In the genomic region with DNA sequence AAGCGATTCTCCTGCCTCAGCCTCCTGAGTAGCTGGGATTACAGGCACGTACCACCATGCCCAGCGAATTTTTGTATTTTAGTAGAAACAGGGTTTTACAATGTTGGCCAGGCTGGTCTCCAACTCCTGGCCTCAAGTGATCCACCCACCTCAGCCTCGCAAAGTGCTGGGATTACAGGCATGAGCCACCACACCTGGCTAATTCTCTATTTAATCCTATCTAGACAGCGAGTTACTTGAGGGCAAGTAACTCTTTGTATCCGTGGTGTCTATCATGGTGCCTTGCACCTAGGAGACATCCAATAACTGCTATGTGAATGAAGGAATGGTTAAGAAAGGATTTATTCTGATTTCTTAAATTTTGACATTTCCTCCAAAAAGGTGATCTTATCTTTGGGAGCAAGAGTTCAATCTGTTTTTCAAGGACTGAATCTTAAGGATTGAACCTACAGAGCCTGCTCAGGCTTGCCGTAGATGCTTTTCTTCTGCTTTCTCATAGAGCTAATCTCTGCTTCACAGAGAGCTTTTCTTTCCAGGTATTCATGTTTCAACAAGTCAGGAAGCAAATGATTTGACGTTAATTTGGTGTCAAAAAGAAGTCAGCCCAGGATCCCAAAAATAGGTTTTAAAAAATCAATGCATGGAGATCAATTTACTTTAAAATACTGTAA, we compare ENCODE assay signal across 25 cellular contexts.
DNase-seq lines count a peak whose midpoint lies in the region; ATAC-seq and TF ChIP-seq lines count a peak whose summit lies in the region.
"Had no signal": no experiment of that assay in that cellular context is flagged by ENCODE, and none has a peak within 500 bp of the region (broad histone marks: within the 10 kb centered on the region; RNA-seq: fewer than 3 reads in every experiment).

No MANE protein-coding gene starts in this region.

- WGBS in mammary epithelial cell (ENCODE audit: low coverage, missing lambda C conversion rate) = 13% methylated on average over 8 of the region's 8 CpGs
- 46 to 67% methylated on average over 8 of the region's 8 CpGs for WGBS in esophagus squamous epithelium, 2 donors
- WGBS in heart left ventricle, 4 donors = 90 to 96% (median 93%) methylated on average over 8 of the region's 8 CpGs
- 91 to 93% methylated on average over 8 of the region's 8 CpGs for WGBS in heart right ventricle, 2 donors

- peaks cover 29% of the 10 kb centered on the region for H3K4me1 ChIP-seq in mammary epithelial cell (ENCODE audit: insufficient read depth, low read length)
- H3K4me1 ChIP-seq in esophagus squamous epithelium = peaks cover 3 to 47% (median 6%) of the 10 kb centered on the region in 3 donors
- no peaks in the 10 kb centered on the region for H3K4me1 ChIP-seq in heart left ventricle
- no peaks in the 10 kb centered on the region for H3K4me1 ChIP-seq in heart right ventricle

- H3K9me3 Mint-ChIP-seq in type B pancreatic cell = no peaks in the 10 kb centered on the region

- no TSS peak for BruUV-seq in mammary epithelial cell (replicated peaks; lab: Mats Ljungman, UMichigan)

- H3K27ac ChIP-seq in RWPE1 (peak overlapping the region; percentile 86), mammary epithelial cell (ENCODE audit: insufficient read depth, low read depth, low read length) (peak overlapping the region; percentile 51), esophagus squamous epithelium (peak overlapping the region; percentile 45 to 81 (median 79)), heart left ventricle (no peak overlapping the region), heart right ventricle (no peak overlapping the region)
- H3K27ac ChIP-seq: A549; BLaER1 treated with 17β-estradiol and CSF1 and Interleukin-3, amounts not matched to agents 10 nM and 100 nM; GM23248; SK-N-MC had no signal

- peak overlapping the region; percentile 72 for H3K4me2 ChIP-seq in mammary epithelial cell (ENCODE audit: insufficient read depth, low read depth, low read length)
- H3K4me2 ChIP-seq: A549; BLaER1 treated with 17β-estradiol and CSF1 and Interleukin-3, amounts not matched to agents 10 nM and 100 nM had no signal

- TF ChIP-seq POLR2A in esophagus squamous epithelium (IDR thresholded peaks at IDR 0.05) (no peak), heart left ventricle (IDR thresholded peaks at IDR 0.05) (no peak)

- dilution Hi-C loops in mammary epithelial cell (cut with HindIII; ENCODE audit: low sequenced_read_pairs) = no loop called here

- H3K79me2 ChIP-seq in mammary epithelial cell (ENCODE audit: insufficient read depth, low read length) = no peaks in the 10 kb centered on the region

- CTCF ChIA-PET in RWPE1 (lab: Yijun Ruan, JAX) = no interaction called here
- CTCF ChIA-PET in mammary epithelial cell (lab: Charles Lee; ENCODE audit: low non-redundant PET) = interaction anchor here (0.5 to 0.7 kb wide), 2 partner anchors 163 to 472 kb away, joined by 3 to 6 read pairs; no protein-coding TSS in a partner anchor

- no peaks in the 10 kb centered on the region for H3K36me3 ChIP-seq in mammary epithelial cell (ENCODE audit: insufficient read depth, low read length)
- H3K36me3 ChIP-seq in esophagus squamous epithelium = no peaks in the 10 kb centered on the region
- no peaks in the 10 kb centered on the region for H3K36me3 ChIP-seq in heart left ventricle
- no peaks in the 10 kb centered on the region for H3K36me3 ChIP-seq in heart right ventricle
- H3K36me3 ChIP-seq: BLaER1 treated with 17β-estradiol and CSF1 and Interleukin-3, amounts not matched to agents 10 nM and 100 nM had no signal

- in situ Hi-C loops in mammary epithelial cell (cut with MboI; ENCODE audit: low sequenced_read_pairs in 2 of 2) (loop anchor here in 1 of 2 donors (25.0 kb wide), 1 partner anchor 276 kb away; no protein-coding TSS in a partner anchor), G401 (cut with HindIII; ENCODE audit: low sequenced_read_pairs) (no loop called here)

- DNase-seq in RWPE1 (ENCODE audit: low spot score) = peak; percentile 37
- DNase-seq in mammary epithelial cell = peak; percentile 81
- no peak for DNase-seq in esophagus squamous epithelium (lab: John Stamatoyannopoulos, UW)
- DNase-seq in type B pancreatic cell (ENCODE audit: extremely low spot score, unreplicated experiment) = no peak
- no peak for DNase-seq in heart left ventricle
- no peak for DNase-seq in G401 (ENCODE audit: low spot score)
- DNase-seq in heart right ventricle = no peak
- DNase-seq: AML-193; CD4-positive, alpha-beta memory T cell; COR-L47; DMS53; GM23248; H9; KG1; NCI-H1092; NCI-H1417 treated with DMSO at 0.1 percent for 48 hours; NCI-H1694 treated with DMSO at 0.1 percent for 48 hours; NCI-H446; NCI-H524 treated with DMSO at 0.1 percent for 48 hours; NCI-H774; RPMI8226; SIG-M5 had no signal

- H3K9me3 ChIP-seq in mammary epithelial cell (replicated peaks; ENCODE audit: insufficient read depth, low read length) = no peaks in the 10 kb centered on the region
- peaks cover 0 to 15% (median 10%) of the 10 kb centered on the region in 3 donors for H3K9me3 ChIP-seq in esophagus squamous epithelium
- peaks cover 0 to 24% (median 14%) of the 10 kb centered on the region in 12 donors for H3K9me3 ChIP-seq in heart left ventricle
- H3K9me3 ChIP-seq in heart right ventricle = peaks cover 0 to 29% (median 14%) of the 10 kb centered on the region in 11 donors

- ATAC-seq in heart left ventricle (no peak), heart right ventricle (no peak)
- ATAC-seq: A549 had no signal

- H3K27me3 Mint-ChIP-seq in type B pancreatic cell = no peaks in the 10 kb centered on the region

- H4K20me1 ChIP-seq in mammary epithelial cell (ENCODE audit: insufficient read depth, low read length) = no peaks in the 10 kb centered on the region
- H4K20me1 ChIP-seq: BLaER1 treated with 17β-estradiol and CSF1 and Interleukin-3, amounts not matched to agents 10 nM and 100 nM had no signal

- intact Hi-C loops in mammary epithelial cell (cut with micrococcal nuclease) = loop anchor here (1.0 kb wide), 1 partner anchor 265 kb away; no protein-coding TSS in a partner anchor
- intact Hi-C loops in esophagus squamous epithelium (cut with DNase I) = loop anchor here (10.0 kb wide), 1 partner anchor 324 kb away; no protein-coding TSS in a partner anchor
- intact Hi-C loops in heart left ventricle (cut with DNase I) = no loop called here
- intact Hi-C loops in heart right ventricle (cut with DNase I) = no loop called here

- H3K36me3 Mint-ChIP-seq in type B pancreatic cell = peaks cover 5% of the 10 kb centered on the region

- H3K4me3 Mint-ChIP-seq in type B pancreatic cell = peak overlapping the region; percentile 1
- H3K4me3 Mint-ChIP-seq: CD4-positive, alpha-beta memory T cell; H9 had no signal

- H3K4me3 ChIP-seq in mammary epithelial cell (replicated peaks in 1 of 3; ENCODE audit: insufficient read depth in 1 of 3, low read depth in 2 of 3, low read length in 3 of 3) = no peak overlapping the region
- no peak overlapping the region for H3K4me3 ChIP-seq in esophagus squamous epithelium
- H3K4me3 ChIP-seq in heart left ventricle = no peak overlapping the region
- no peak overlapping the region for H3K4me3 ChIP-seq in heart right ventricle
- H3K4me3 ChIP-seq: A549; BLaER1 treated with 17β-estradiol and CSF1 and Interleukin-3, amounts not matched to agents 10 nM and 100 nM; GM23248; SK-N-MC had no signal

- POLR2A ChIA-PET in RWPE1 (lab: Yijun Ruan, JAX; ENCODE audit: low non-redundant PET) = no interaction called here

- H3K27me3 ChIP-seq in mammary epithelial cell (ENCODE audit: insufficient read depth, low read length) (no peaks in the 10 kb centered on the region), esophagus squamous epithelium (no peaks in the 10 kb centered on the region), heart left ventricle (no peaks in the 10 kb centered on the region), heart right ventricle (no peaks in the 10 kb centered on the region)
- H3K27me3 ChIP-seq: BLaER1 treated with 17β-estradiol and CSF1 and Interleukin-3, amounts not matched to agents 10 nM and 100 nM had no signal

- TF ChIP-seq CTCF in RWPE1 (conservative IDR thresholded peaks at IDR 0.05; ENCODE audit: low read depth) = no peak
- no peak for TF ChIP-seq CTCF in mammary epithelial cell (conservative IDR thresholded peaks at IDR 0.05 in 1 of 2, IDR thresholded peaks at IDR 0.05 in 1 of 2; ENCODE audit: extremely low read depth in 1 of 2, insufficient read depth in 1 of 2, low read depth in 1 of 2, low read length in 2 of 2)
- TF ChIP-seq CTCF in esophagus squamous epithelium (IDR thresholded peaks at IDR 0.05) = no peak
- no peak for TF ChIP-seq CTCF in type B pancreatic cell (conservative IDR thresholded peaks at IDR 0.05)
- no peak for TF ChIP-seq CTCF in heart left ventricle (IDR thresholded peaks at IDR 0.05)
- no peak for TF ChIP-seq CTCF in heart right ventricle (IDR thresholded peaks at IDR 0.05)

- H3K27ac Mint-ChIP-seq in type B pancreatic cell = peak overlapping the region; percentile 6
- H3K27ac Mint-ChIP-seq: CD4-positive, alpha-beta memory T cell had no signal

- peak overlapping the region; percentile 16 for H3K9ac ChIP-seq in mammary epithelial cell (ENCODE audit: insufficient read depth, low read length)
- H3K9ac ChIP-seq: BLaER1 treated with 17β-estradiol and CSF1 and Interleukin-3, amounts not matched to agents 10 nM and 100 nM; GM23248 had no signal

- peak overlapping the region; percentile 75 for H2AFZ ChIP-seq in mammary epithelial cell (ENCODE audit: low read depth, low read length)
- H2AFZ ChIP-seq: GM23248 had no signal

- peaks cover 10% of the 10 kb centered on the region for H3K4me1 Mint-ChIP-seq in type B pancreatic cell (ENCODE audit: unreplicated experiment)
- H3K4me1 Mint-ChIP-seq: CD4-positive, alpha-beta memory T cell had no signal

Comparison
In these comparisons a context has a peak if more than half of its experiments do, and no peak if none do; other contexts are left out.
1. DNase-seq: peak in RWPE1 (single experiment) and mammary epithelial cell (single experiment); none in esophagus squamous epithelium (single experiment), type B pancreatic cell (single experiment), heart left ventricle (0 of 5), G401 (single experiment) and heart right ventricle (0 of 2).
2. H3K27ac ChIP-seq: peak in RWPE1 (single experiment), mammary epithelial cell (single experiment) and esophagus squamous epithelium (4 of 4); none in heart left ventricle (0 of 12) and heart right ventricle (0 of 10).
3. intact Hi-C loops: an anchor here in mammary epithelial cell (1.0 kb wide) and esophagus squamous epithelium (10.0 kb wide); none called in heart left ventricle and heart right ventricle.